28 cellular contexts compared by ENCODE assay signal in the genomic region with DNA sequence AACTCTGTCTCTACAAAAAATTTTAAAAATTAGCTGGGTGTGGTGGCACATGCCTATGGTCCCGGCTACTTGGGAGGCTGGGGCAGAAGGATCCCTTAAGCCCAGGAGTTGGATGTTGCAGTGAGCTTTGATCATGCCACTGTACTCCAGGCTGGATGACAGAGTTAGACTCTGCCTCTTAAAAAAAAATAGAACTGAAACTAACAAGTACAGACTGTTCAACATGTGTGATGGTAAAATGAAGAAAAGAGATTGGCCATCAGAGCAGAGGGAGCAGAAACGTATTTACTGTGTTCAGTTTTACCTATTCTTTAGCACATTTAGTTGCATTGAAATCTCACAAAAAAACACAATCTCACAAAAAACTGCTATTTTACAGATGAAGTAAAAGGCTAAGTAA.
DNase-seq lines count a peak whose midpoint lies in the region; ATAC-seq and TF ChIP-seq lines count a peak whose summit lies in the region.
"Had no signal": no experiment of that assay in that cellular context is flagged by ENCODE, and none has a peak within 500 bp of the region (broad histone marks: within the 10 kb centered on the region; RNA-seq: fewer than 3 reads in every experiment).

No MANE protein-coding gene starts in this region.

- H3K4me2 ChIP-seq in OCI-LY3 (ENCODE audit: low read length), result peak overlapping the region; percentile 62

- no peak overlapping the region for H3K9ac ChIP-seq in OCI-LY3 (ENCODE audit: low read length)

- H3K27ac ChIP-seq in OCI-LY3 (ENCODE audit: low read length), result no peak overlapping the region
- H3K27ac ChIP-seq: ovary, suprapubic skin, upper lobe of left lung, VCaP had no signal

- H3K4me3 ChIP-seq in OCI-LY3 (ENCODE audit: low read length), result no peak overlapping the region
- H3K4me3 ChIP-seq: HAP-1, ovary, suprapubic skin, upper lobe of left lung had no signal

- H3K27me3 ChIP-seq in OCI-LY3 (ENCODE audit: low read depth, low read length), result no peaks in the 10 kb centered on the region
- H3K27me3 ChIP-seq: BE2C, ovary, suprapubic skin, upper lobe of left lung had no signal

- no peak overlapping the region for H2AFZ ChIP-seq in OCI-LY3 (ENCODE audit: low read depth, low read length)

- no peaks in the 10 kb centered on the region for H4K20me1 ChIP-seq in OCI-LY3 (ENCODE audit: insufficient read depth, low read length)

- no peak for TF ChIP-seq CTCF in OCI-LY3 (IDR thresholded peaks at IDR 0.05; ENCODE audit: low read depth, low read length)

- no peaks in the 10 kb centered on the region for H3K36me3 ChIP-seq in OCI-LY3 (replicated peaks; ENCODE audit: low read depth, low read length)
- H3K36me3 ChIP-seq: HAP-1, ovary had no signal

- no peaks in the 10 kb centered on the region for H3K9me3 ChIP-seq in OCI-LY3 (ENCODE audit: insufficient read depth, low read length)
- H3K9me3 ChIP-seq: BE2C, HAP-1, ovary, suprapubic skin, upper lobe of left lung had no signal

- H3K79me2 ChIP-seq in OCI-LY3 (ENCODE audit: low read length), result no peaks in the 10 kb centered on the region

- no peak for DNase-seq in SW 1271 (lab: John Stamatoyannopoulos, UW)
- DNase-seq in OCI-M2 (lab: John Stamatoyannopoulos, UW; ENCODE audit: unreplicated experiment), result no peak
- DNase-seq: ACHN; activated CD4-positive, alpha-beta T cell treated with anti-CD3 and anti-CD28 coated beads for 4 hours; activated naive CD4-positive, alpha-beta T cell treated with anti-CD3 and anti-CD28 coated beads, Interleukin-2, amount 10 ng/mL, durations not matched to agents 7 days and 5 days; BE2C; CD8-positive, alpha-beta T cell; dermis blood vessel endothelial cell; endodermal cell; head of caudate nucleus; Kasumi-1; NCI-H446; NCI-H748 treated with DMSO at 0.1 percent for 48 hours; ovary; SIG-M5; stimulated activated naive CD4-positive, alpha-beta T cell; upper lobe of left lung had no signal

- H3K4me1 ChIP-seq in OCI-LY3 (ENCODE audit: low read length), result peaks cover 15% of the 10 kb centered on the region
- H3K4me1 ChIP-seq: BE2C, suprapubic skin had no signal

- peak; percentile 95 for ATAC-seq in GM18867 (IDR thresholded peaks at IDR 0.05; ENCODE audit: unreplicated experiment)
- ATAC-seq in GM21367 (IDR thresholded peaks at IDR 0.05; ENCODE audit: unreplicated experiment), result peak; percentile 62
- ATAC-seq in HG03066 (IDR thresholded peaks at IDR 0.05; ENCODE audit: low read depth, unreplicated experiment), result peak; percentile 63
- ATAC-seq in GM21515 (IDR thresholded peaks at IDR 0.05; ENCODE audit: unreplicated experiment), result no peak
- ATAC-seq in HG03439 (IDR thresholded peaks at IDR 0.05; ENCODE audit: unreplicated experiment), result no peak
- ATAC-seq: activated T-helper 17 cell treated with anti-CD3 and anti-CD28 coated beads, Interleukin-2, amount 50 U/mL, for 72 hours; CD8-positive, alpha-beta T cell; left lobe of liver had no signal

Comparison
In these comparisons a context has a peak if more than half of its experiments do, and no peak if none do; other contexts are left out.
1. ATAC-seq: peak in GM18867 (single experiment), GM21367 (single experiment) and HG03066 (single experiment); none in GM21515 (single experiment) and HG03439 (single experiment).